Comparison of ENCODE assay signal across 8 cellular contexts in genomic region chr10:80664071-80664680, GRCh38.
DNase-seq lines count a peak whose midpoint lies in the region; ATAC-seq and TF ChIP-seq lines count a peak whose summit lies in the region.

No MANE protein-coding gene starts in this region.

- DNase-seq in DMS53 (lab: John Stamatoyannopoulos, UW) = peak; percentile 90
- DNase-seq in IMR-90 = peak; percentile 33
- no peak for DNase-seq in RWPE2 (ENCODE audit: low spot score)
- peak; percentile 51 for DNase-seq in amniotic epithelial cell (ENCODE audit: low read depth)
- peak; percentile 85 for DNase-seq in left ventricle myocardium superior
- peak; percentile 89 for DNase-seq in sciatic nerve (ENCODE audit: low spot score)

- no peak for TF ChIP-seq POLR2A in IMR-90 (IDR thresholded peaks at IDR 0.05; ENCODE audit: low read depth, low read length)

- peak overlapping the region; percentile 55 for H2AK9ac ChIP-seq in IMR-90 (replicated peaks; ENCODE audit: low read depth, low read length, poor library complexity)

- POLR2A ChIA-PET in IMR-90 (lab: Charles Lee; ENCODE audit: unreplicated experiment) = interaction anchor here (0.5 kb wide), 1 partner anchor 41 kb away, joined by 4 read pairs; no protein-coding TSS in a partner anchor

- H2BK5ac ChIP-seq in IMR-90 (ENCODE audit: low read depth, low read length, poor library complexity, severe bottlenecking) = no peak overlapping the region

- H3K4me1 ChIP-seq in IMR-90 (ENCODE audit: control insufficient read depth, insufficient read depth, low read length) (no peaks in the 10 kb centered on the region), RWPE2 (ENCODE audit: insufficient read depth, poor library complexity, severe bottlenecking) (no peaks in the 10 kb centered on the region)

- H3K9me3 ChIP-seq in IMR-90 (ENCODE audit: control insufficient read depth, insufficient read depth, low read length) (no peaks in the 10 kb centered on the region), RWPE2 (ENCODE audit: severe bottlenecking) (no peaks in the 10 kb centered on the region)

- H2AFZ ChIP-seq in IMR-90 (replicated peaks; ENCODE audit: low read length, poor library complexity) = peak overlapping the region; percentile 13

- H3K4me2 ChIP-seq in IMR-90 (ENCODE audit: low read depth, low read length) = no peak overlapping the region

- no peak overlapping the region for H2BK120ac ChIP-seq in IMR-90 (ENCODE audit: low read depth, low read length)

- CTCF ChIA-PET in IMR-90 (lab: Yijun Ruan, JAX) = interaction anchor here (0.5 to 2.5 kb wide), 5 partner anchors 8 to 311 kb away, joined by 3 to 9 read pairs (median 5); no protein-coding TSS in a partner anchor

- no peak overlapping the region for H4K5ac ChIP-seq in IMR-90 (ENCODE audit: low read depth, low read length)

- H3K9me1 ChIP-seq in IMR-90 (ENCODE audit: insufficient read depth, low read length) = no peaks in the 10 kb centered on the region

- ATAC-seq in GM21381 (IDR thresholded peaks at IDR 0.05; ENCODE audit: unreplicated experiment) (peak; percentile 70), IMR-90 (ENCODE audit: low read depth) (peak; percentile 68), RWPE2 (ENCODE audit: low read depth) (peak; percentile 67), left ventricle myocardium superior (peak; percentile 73), sciatic nerve (peak; percentile 91), HG03097 (IDR thresholded peaks at IDR 0.05; ENCODE audit: low FRiP score, unreplicated experiment) (no peak)

- no peak overlapping the region for H3K23ac ChIP-seq in IMR-90 (ENCODE audit: low read depth, low read length)

- no peaks in the 10 kb centered on the region for H3K36me3 ChIP-seq in IMR-90 (ENCODE audit: control insufficient read depth, insufficient read depth, low read length)
- H3K36me3 ChIP-seq in RWPE2 (ENCODE audit: low read depth) = no peaks in the 10 kb centered on the region

- H2BK15ac ChIP-seq in IMR-90 (ENCODE audit: low read depth, low read length) = no peak overlapping the region

- no peak overlapping the region for H3K4ac ChIP-seq in IMR-90 (ENCODE audit: low read depth, low read length)

- no TSS peak for BruUV-seq in IMR-90 (replicated peaks; lab: Mats Ljungman, UMichigan)

- H2AK5ac ChIP-seq in IMR-90 (ENCODE audit: low read depth, low read length) = no peak overlapping the region

- intact Hi-C loops in IMR-90 (cut with micrococcal nuclease) = loop anchor here (1.0 kb wide), 1 partner anchor 260 kb away; no protein-coding TSS in a partner anchor
- intact Hi-C loops in left ventricle myocardium superior (cut with micrococcal nuclease) = no loop called here
- intact Hi-C loops in sciatic nerve (cut with DNase I) = no loop called here

- H3K27me3 ChIP-seq in IMR-90 (ENCODE audit: control insufficient read depth, insufficient read depth, low read length) (no peaks in the 10 kb centered on the region), RWPE2 (ENCODE audit: insufficient read depth, poor library complexity, severe bottlenecking) (no peaks in the 10 kb centered on the region)

- no peak overlapping the region for H3K14ac ChIP-seq in IMR-90 (replicated peaks; ENCODE audit: low read depth, low read length)

- TF ChIP-seq RAD21 in IMR-90 (IDR thresholded peaks at IDR 0.05; ENCODE audit: low read length) = peak; percentile 43

- H3K18ac ChIP-seq in IMR-90 (ENCODE audit: low read depth, low read length) = no peak overlapping the region

- no peak overlapping the region for H3K56ac ChIP-seq in IMR-90 (ENCODE audit: extremely low read depth, insufficient read depth, low read length)

- H3K4me3 ChIP-seq in IMR-90 (ENCODE audit: insufficient read depth, low read depth, low read length) (no peak overlapping the region), RWPE2 (ENCODE audit: severe bottlenecking) (no peak overlapping the region)

- H3K9ac ChIP-seq in IMR-90 (ENCODE audit: low read depth, low read length) = no peak overlapping the region

- no peak overlapping the region for H4K8ac ChIP-seq in IMR-90 (ENCODE audit: low read depth in 2 of 2, low read length in 2 of 2)

- dilution Hi-C loops in IMR-90 (cut with HindIII; ENCODE audit: low sequenced_read_pairs, unreplicated experiment) = no loop called here

- no peaks in the 10 kb centered on the region for H3K79me1 ChIP-seq in IMR-90 (ENCODE audit: low read depth in 1 of 2, low read length in 2 of 2)

- in situ Hi-C loops in IMR-90 (cut with MboI; ENCODE audit: low sequenced_read_pairs) = loop anchor here (10.0 kb wide), 1 partner anchor 219 kb away; no protein-coding TSS in a partner anchor

- H4K91ac ChIP-seq in IMR-90 (ENCODE audit: insufficient read depth, low read depth, low read length) = no peak overlapping the region

- no CpG with 5 or more reads among the region's 10 CpGs for WGBS in IMR-90 (ENCODE audit: extremely low coverage in 2 of 2, insufficient read length in 1 of 2), 2 experiments

- no peak overlapping the region for H3K27ac ChIP-seq in IMR-90 (ENCODE audit: insufficient read depth, low read length)
- H3K27ac ChIP-seq in RWPE2 (ENCODE audit: poor library complexity, severe bottlenecking) = no peak overlapping the region

- no peaks in the 10 kb centered on the region for H4K20me1 ChIP-seq in IMR-90 (ENCODE audit: insufficient read depth, low read length)

- TF ChIP-seq CTCF in IMR-90 (conservative IDR thresholded peaks at IDR 0.05; ENCODE audit: low read depth, low read length) = peak; percentile 64
- peak; percentile 72 for TF ChIP-seq CTCF in RWPE2 (IDR thresholded peaks at IDR 0.05; ENCODE audit: poor library complexity, severe bottlenecking)

- H2BK20ac ChIP-seq in IMR-90 (ENCODE audit: low read depth, low read length) = no peak overlapping the region

TF ChIP-seq in IMR-90, 13 proteins besides CTCF, POLR2A, EP300 and RAD21:
- TF ChIP-seq MXI1 (IDR thresholded peaks at IDR 0.05; ENCODE audit: borderline replicate concordance, low read depth, low read length) = no peak
- TF ChIP-seq NFE2L2 (IDR thresholded peaks at IDR 0.05; ENCODE audit: low read depth, low read length) = no peak
- TF ChIP-seq RFX5 (IDR thresholded peaks at IDR 0.05; ENCODE audit: low read depth, low read length) = no peak
- TF ChIP-seq BHLHE40 (IDR thresholded peaks at IDR 0.05; ENCODE audit: low read depth, low read length) = no peak
- no peak for TF ChIP-seq ELK1 (IDR thresholded peaks at IDR 0.05; ENCODE audit: borderline replicate concordance, low read depth, low read length)
- TF ChIP-seq MAZ (IDR thresholded peaks at IDR 0.05; ENCODE audit: borderline replicate concordance, low read depth, low read length) = no peak
- TF ChIP-seq USF2 (IDR thresholded peaks at IDR 0.05; ENCODE audit: low read depth, low read length) = no peak
- no peak for TF ChIP-seq CEBPB (IDR thresholded peaks at IDR 0.05; ENCODE audit: low read depth, low read length)
- TF ChIP-seq FOS (IDR thresholded peaks at IDR 0.05; ENCODE audit: low read depth, low read length) = no peak
- TF ChIP-seq RCOR1 (IDR thresholded peaks at IDR 0.05; ENCODE audit: insufficient replicate concordance, low read length) = no peak
- no peak for TF ChIP-seq CHD1 (IDR thresholded peaks at IDR 0.05; ENCODE audit: low read depth, low read length)
- TF ChIP-seq MAFK (IDR thresholded peaks at IDR 0.05; ENCODE audit: low read depth, low read length) = no peak
- no peak for TF ChIP-seq SMC3 (IDR thresholded peaks at IDR 0.05; ENCODE audit: low read depth, low read length)
